ENCODE assay signal across 9 cellular contexts in the genomic region with DNA sequence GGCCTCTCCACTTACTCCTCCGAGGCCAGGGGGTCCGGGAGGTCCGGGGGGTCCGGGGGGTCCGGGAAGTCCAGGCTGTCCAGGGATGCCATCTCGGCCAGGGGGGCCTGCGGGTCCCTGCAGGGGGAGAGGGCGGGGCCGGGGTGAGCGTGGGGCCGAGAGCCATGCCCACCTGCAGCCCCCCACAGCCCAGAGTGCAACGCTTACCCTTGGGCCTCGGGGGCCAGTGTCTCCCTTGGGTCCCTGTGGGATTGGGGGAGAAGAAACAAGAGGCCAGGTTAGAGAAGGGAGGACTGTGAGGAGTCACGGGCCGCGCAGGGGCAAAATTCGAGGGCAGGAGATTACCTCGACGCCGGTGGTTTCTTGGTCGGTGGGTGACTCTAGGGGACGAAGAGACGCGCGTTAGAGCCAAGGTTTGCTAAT. TPM values are rescaled to one million over a fixed set of nuclear protein-coding genes. Genes with fewer than 3 reads are reported as not detected.
A peak's percentile ranks its signal among the peaks of the same experiment; 100 is the strongest.
DNase-seq lines count a peak whose midpoint lies in the region; ATAC-seq and TF ChIP-seq lines count a peak whose summit lies in the region.
"Had no signal": no experiment of that assay in that cellular context is flagged by ENCODE, and none has a peak within 500 bp of the region (broad histone marks: within the 10 kb centered on the region; RNA-seq: fewer than 3 reads in every experiment).

No MANE protein-coding gene starts in this region.

- H3K4me1 ChIP-seq in cardiac muscle cell (ENCODE audit: low read depth) (peaks cover 9% of the 10 kb centered on the region), prostate gland (replicated peaks) (no peaks in the 10 kb centered on the region)

- H3K27ac Mint-ChIP-seq in CD4-positive, alpha-beta T cell: peak overlapping the region; percentile 0
- H3K27ac Mint-ChIP-seq in T-helper 17 cell: peak overlapping the region; percentile 90

- peaks cover 34% of the 10 kb centered on the region for H3K27me3 ChIP-seq in CD4-positive, alpha-beta T cell (ENCODE audit: control insufficient read depth, insufficient read depth, low read length)
- peaks cover 11% of the 10 kb centered on the region for H3K27me3 ChIP-seq in cardiac muscle cell
- no peaks in the 10 kb centered on the region for H3K27me3 ChIP-seq in prostate gland (replicated peaks; ENCODE audit: insufficient read depth)

- POLR2A ChIA-PET in CD4-positive, alpha-beta T cell (lab: Charles Lee): no interaction called here

- CTCF ChIA-PET in CD4-positive, alpha-beta T cell (lab: Charles Lee): interaction anchor here (1.3 to 1.6 kb wide), 5 partner anchors 20 to 105 kb away, joined by 3 to 9 read pairs (median 7); no protein-coding TSS in a partner anchor

- TF ChIP-seq POLR2A in prostate gland (IDR thresholded peaks at IDR 0.05): no peak

- intact Hi-C loops in CD4-positive, alpha-beta T cell (cut with DNase I, micrococcal nuclease): no loop called here
- intact Hi-C loops in prostate gland (cut with DNase I): loop anchor here (2.0 kb wide), 1 partner anchor 32 kb away; a partner anchor contains a TSS

- H3K36me3 ChIP-seq in cardiac muscle cell (peaks cover 26% of the 10 kb centered on the region), prostate gland (no peaks in the 10 kb centered on the region)

- DNase-seq in CD4-positive, alpha-beta T cell: no peak
- DNase-seq in T-helper 17 cell: no peak
- peak in 1 of 2 donors; percentile 36 for DNase-seq in cardiac muscle cell (ENCODE audit: low read depth in 1 of 2, low spot score in 1 of 2)
- no peak for DNase-seq in prostate gland (ENCODE audit: low spot score)
- DNase-seq in NCI-H146 (lab: John Stamatoyannopoulos, UW): no peak
- DNase-seq in NCI-H2081 treated with DMSO at 0.1 percent for 48 hours (lab: John Stamatoyannopoulos, UW): no peak
- DNase-seq in stimulated activated CD4-positive, alpha-beta T cell treated with anti-CD3 and anti-CD28 coated beads, Interleukin-4, amount 100 ng/mL, for 4 hours: no peak
- DNase-seq in left lobe of liver (ENCODE audit: low spot score): no peak

- no peak overlapping the region for H3K4me3 Mint-ChIP-seq in CD4-positive, alpha-beta T cell
- no peak overlapping the region for H3K4me3 Mint-ChIP-seq in T-helper 17 cell

- no peaks in the 10 kb centered on the region for H3K9me3 ChIP-seq in CD4-positive, alpha-beta T cell (ENCODE audit: control insufficient read depth, low read length)
- H3K9me3 ChIP-seq in T-helper 17 cell (ENCODE audit: control insufficient read depth, low read length, poor library complexity, severe bottlenecking) (no peaks in the 10 kb centered on the region), cardiac muscle cell (ENCODE audit: low read depth) (no peaks in the 10 kb centered on the region), prostate gland (no peaks in the 10 kb centered on the region)

- no peaks in the 10 kb centered on the region for H3K9me3 Mint-ChIP-seq in CD4-positive, alpha-beta T cell

- peaks cover 59% of the 10 kb centered on the region for H3K27me3 Mint-ChIP-seq in CD4-positive, alpha-beta T cell
- peaks cover 52% of the 10 kb centered on the region for H3K27me3 Mint-ChIP-seq in T-helper 17 cell

- H3K4me3 ChIP-seq in cardiac muscle cell: peak overlapping the region; percentile 33
- peak overlapping the region; percentile 36 to 39 for H3K4me3 ChIP-seq in prostate gland

- H3K36me3 Mint-ChIP-seq in CD4-positive, alpha-beta T cell (ENCODE audit: low read depth): no peaks in the 10 kb centered on the region
- H3K36me3 Mint-ChIP-seq in T-helper 17 cell (ENCODE audit: low read depth): peaks cover 6% of the 10 kb centered on the region

- no peak for TF ChIP-seq CTCF in CD4-positive, alpha-beta T cell (IDR thresholded peaks at IDR 0.05)
- no peak for TF ChIP-seq CTCF in cardiac muscle cell (IDR thresholded peaks at IDR 0.05; ENCODE audit: low read depth, low read length)
- TF ChIP-seq CTCF in prostate gland (IDR thresholded peaks at IDR 0.05): no peak

- ATAC-seq in CD4-positive, alpha-beta T cell (ENCODE audit: poor library complexity): no peak
- ATAC-seq in T-helper 17 cell (no peak), left lobe of liver (no peak)

- H3K4me1 Mint-ChIP-seq in CD4-positive, alpha-beta T cell (ENCODE audit: low read depth): peaks cover 27% of the 10 kb centered on the region
- H3K4me1 Mint-ChIP-seq in T-helper 17 cell: peaks cover 20% of the 10 kb centered on the region

- H3K27ac ChIP-seq in CD4-positive, alpha-beta T cell (ENCODE audit: low read depth, low read length): no peak overlapping the region
- H3K27ac ChIP-seq in cardiac muscle cell: peak overlapping the region; percentile 93
- peak overlapping the region; percentile 80 to 85 for H3K27ac ChIP-seq in prostate gland

- WGBS in prostate gland: 21% methylated on average over 25 of the region's 25 CpGs

RNA-seq across cellular contexts. Expression of a gene that starts 2.2 kb away (rescaled TPM):
- total RNA-seq in CD4-positive, alpha-beta T cell: 10 to 100 TPM in 1 of 2 experiments, 1 to 10 TPM in 1; 10.0 to 11.4 TPM
- total RNA-seq in T-helper 17 cell: 10 to 100 TPM; 15.4 to 16.6 TPM
- total RNA-seq in cardiac muscle cell: 80.6 and 127 TPM in 2 replicates
- 212 and 261 TPM in 2 replicates for polyA plus RNA-seq in cardiac muscle cell
- 10 to 100 TPM; 21.5 to 81.0 TPM for total RNA-seq in prostate gland
- 19.3 TPM for total RNA-seq in left lobe of liver

RNA-seq across cellular contexts. Expression of a gene that starts 33.4 kb away (rescaled TPM):
- total RNA-seq in CD4-positive, alpha-beta T cell: not detected
- not detected for total RNA-seq in T-helper 17 cell
- total RNA-seq in cardiac muscle cell: 57.5 and 63.3 TPM in 2 replicates
- polyA plus RNA-seq in cardiac muscle cell: 69.9 and 90.6 TPM in 2 replicates
- total RNA-seq in prostate gland: 10 to 100 TPM; 13.9 to 19.4 TPM
- 1.0 TPM for total RNA-seq in left lobe of liver
- total RNA-seq: NCI-H460 had no signal

RNA-seq across cellular contexts. Expression of a gene that starts 48.7 kb away (rescaled TPM):
- total RNA-seq in CD4-positive, alpha-beta T cell: 10 to 100 TPM; 53.4 to 55.7 TPM
- 100 to 1,000 TPM in 1 of 2 donors, 10 to 100 TPM in 1; 82.9 to 111 TPM for total RNA-seq in T-helper 17 cell
- 45.6 and 59.4 TPM in 2 replicates for total RNA-seq in cardiac muscle cell
- 6.0 and 6.2 TPM in 2 replicates for polyA plus RNA-seq in cardiac muscle cell
- 10 to 100 TPM; 36.2 to 79.7 TPM for total RNA-seq in prostate gland
- 18.1 TPM for total RNA-seq in left lobe of liver
